8 cellular contexts compared by ENCODE assay signal in genomic region chr10:101031796-101032636, GRCh38. TPM values are rescaled to one million over a fixed set of nuclear protein-coding genes. Genes with fewer than 3 reads are reported as not detected.
DNase-seq lines count a peak whose midpoint lies in the region; ATAC-seq and TF ChIP-seq lines count a peak whose summit lies in the region.

No MANE protein-coding gene starts in this region.

- TF ChIP-seq CTCF in choroid plexus epithelial cell (conservative IDR thresholded peaks at IDR 0.05; ENCODE audit: low read depth, low read length) = no peak

- peak overlapping the region; percentile 91 for H3K4me3 Mint-ChIP-seq in activated CD4-positive, alpha-beta T cell treated with anti-CD3 and anti-CD28 coated beads, Interleukin-2, amount 10 ng/mL, durations not matched to agents 24 days and 14 days

- peak; percentile 56 for ATAC-seq in left colon

- peak overlapping the region; percentile 80 for H3K4me3 ChIP-seq in choroid plexus epithelial cell (ENCODE audit: low read depth, low read length)

- peaks cover 18% of the 10 kb centered on the region for H3K36me3 Mint-ChIP-seq in activated CD4-positive, alpha-beta T cell treated with anti-CD3 and anti-CD28 coated beads, Interleukin-2, amount 10 ng/mL, durations not matched to agents 24 days and 14 days (ENCODE audit: low read depth)

- peaks cover 24% of the 10 kb centered on the region for H3K27me3 Mint-ChIP-seq in activated CD4-positive, alpha-beta T cell treated with anti-CD3 and anti-CD28 coated beads, Interleukin-2, amount 10 ng/mL, durations not matched to agents 24 days and 14 days

- H3K27ac Mint-ChIP-seq in activated CD4-positive, alpha-beta T cell treated with anti-CD3 and anti-CD28 coated beads, Interleukin-2, amount 10 ng/mL, durations not matched to agents 24 days and 14 days = peak overlapping the region; percentile 94

- peak; percentile 41 for DNase-seq in SIG-M5 treated with dmso at 0.1 percent for 504 hours (lab: John Stamatoyannopoulos, UW; ENCODE audit: unreplicated experiment)
- no peak for DNase-seq in SIG-M5 (lab: John Stamatoyannopoulos, UW)
- peak; percentile 25 to 51 for DNase-seq in NCI-H1930 (lab: John Stamatoyannopoulos, UW)
- peak; percentile 93 for DNase-seq in activated CD4-positive, alpha-beta T cell treated with anti-CD3 and anti-CD28 coated beads, Interleukin-2, amount 10 ng/mL, durations not matched to agents 24 days and 14 days
- peak; percentile 68 for DNase-seq in choroid plexus epithelial cell (ENCODE audit: low read depth)
- DNase-seq in left colon = peak; percentile 79 to 86
- DNase-seq in stimulated activated CD4-positive, alpha-beta T cell treated with anti-CD3 and anti-CD28 coated beads, Interleukin-15, amount 100 ng/mL, for 48 hours (ENCODE audit: low read depth in 2 of 2) = peak; percentile 52 to 67
- DNase-seq in NCI-H1048 (lab: John Stamatoyannopoulos, UW) = no peak

- peaks cover 26% of the 10 kb centered on the region for H3K4me1 Mint-ChIP-seq in activated CD4-positive, alpha-beta T cell treated with anti-CD3 and anti-CD28 coated beads, Interleukin-2, amount 10 ng/mL, durations not matched to agents 24 days and 14 days

- intact Hi-C loops in activated CD4-positive, alpha-beta T cell treated with anti-CD3 and anti-CD28 coated beads, Interleukin-2, amount 10 ng/mL, durations not matched to agents 24 days and 14 days (cut with micrococcal nuclease) = loop anchor here (1.0 to 5.0 kb wide), 6 partner anchors 10 to 320 kb away; partner anchors contain the start of genes BTRC and SLF2
- intact Hi-C loops in left colon (cut with DNase I, micrococcal nuclease) = no loop called here

- H3K9me3 Mint-ChIP-seq in activated CD4-positive, alpha-beta T cell treated with anti-CD3 and anti-CD28 coated beads, Interleukin-2, amount 10 ng/mL, durations not matched to agents 24 days and 14 days = no peaks in the 10 kb centered on the region

RNA-seq across cellular contexts. Expression of gene SFXN3, which starts 1.0 kb away (rescaled TPM):
- total RNA-seq in activated CD4-positive, alpha-beta T cell treated with anti-CD3 and anti-CD28 coated beads, Interleukin-2, amount 10 ng/mL, durations not matched to agents 24 days and 14 days = 36.0 and 37.3 TPM in 2 replicates
- 10 to 100 TPM; 14.7 to 22.0 TPM for total RNA-seq in left colon

RNA-seq across cellular contexts. Expression of gene PDZD7, which starts 1.1 kb away (rescaled TPM):
- 0.38 and 0.93 TPM in 2 replicates for total RNA-seq in activated CD4-positive, alpha-beta T cell treated with anti-CD3 and anti-CD28 coated beads, Interleukin-2, amount 10 ng/mL, durations not matched to agents 24 days and 14 days
- total RNA-seq in left colon = under 1 TPM; 0.21 to 0.78 TPM

RNA-seq across cellular contexts. Expression of gene KAZALD1, which starts 29.8 kb away (rescaled TPM):
- 0.78 and 0.79 TPM in 2 replicates for total RNA-seq in activated CD4-positive, alpha-beta T cell treated with anti-CD3 and anti-CD28 coated beads, Interleukin-2, amount 10 ng/mL, durations not matched to agents 24 days and 14 days
- total RNA-seq in left colon = 10 to 100 TPM; 17.7 to 21.0 TPM

RNA-seq across cellular contexts. Expression of gene LZTS2, which starts 32.4 kb away (rescaled TPM):
- 21.8 and 22.7 TPM in 2 replicates for total RNA-seq in activated CD4-positive, alpha-beta T cell treated with anti-CD3 and anti-CD28 coated beads, Interleukin-2, amount 10 ng/mL, durations not matched to agents 24 days and 14 days
- total RNA-seq in left colon = 10 to 100 TPM; 28.7 to 33.9 TPM

RNA-seq across cellular contexts. Expression of gene TWNK, which starts 44.7 kb away (rescaled TPM):
- 41.1 and 42.1 TPM in 2 replicates for total RNA-seq in activated CD4-positive, alpha-beta T cell treated with anti-CD3 and anti-CD28 coated beads, Interleukin-2, amount 10 ng/mL, durations not matched to agents 24 days and 14 days
- 1 to 10 TPM; 3.7 to 5.8 TPM for total RNA-seq in left colon

Comparison
In these comparisons a context has a peak if more than half of its experiments do, and no peak if none do; other contexts are left out.
1. DNase-seq: peak in SIG-M5 treated with dmso at 0.1 percent for 504 hours (single experiment), NCI-H1930 (2 of 2), activated CD4-positive, alpha-beta T cell treated with anti-CD3 and anti-CD28 coated beads, Interleukin-2, amount 10 ng/mL, durations not matched to agents 24 days and 14 days (single experiment), choroid plexus epithelial cell (single experiment), left colon (2 of 2) and stimulated activated CD4-positive, alpha-beta T cell treated with anti-CD3 and anti-CD28 coated beads, Interleukin-15, amount 100 ng/mL, for 48 hours (2 of 2); none in SIG-M5 (single experiment) and NCI-H1048 (single experiment).
2. RNA of gene KAZALD1, which starts 29.8 kb away (total RNA-seq): 17.7 to 21.0 TPM in left colon; 0.78 to 0.79 TPM in activated CD4-positive, alpha-beta T cell treated with anti-CD3 and anti-CD28 coated beads, Interleukin-2, amount 10 ng/mL, durations not matched to agents 24 days and 14 days; every median in the first group is over 10 times any median in the second.